11 cellular contexts compared by ENCODE assay signal in genomic region chr1:217088521-217089221, GRCh38.
DNase-seq lines count a peak whose midpoint lies in the region; ATAC-seq and TF ChIP-seq lines count a peak whose summit lies in the region.
"Had no signal": no experiment of that assay in that cellular context is flagged by ENCODE, and none has a peak within 500 bp of the region (broad histone marks: within the 10 kb centered on the region; RNA-seq: fewer than 3 reads in every experiment).

No MANE protein-coding gene starts in this region.

- peak; percentile 67 for DNase-seq in IMR-90
- DNase-seq in cerebellar cortex (ENCODE audit: low spot score), result peak; percentile 24
- DNase-seq in iris pigment epithelial cell (ENCODE audit: low read depth), result peak; percentile 35
- DNase-seq in spleen, result no peak
- no peak for DNase-seq in hepatic stellate cell (ENCODE audit: low spot score)
- DNase-seq in activated naive CD4-positive, alpha-beta T cell treated with anti-CD3 and anti-CD28 coated beads, Interleukin-2, amount 10 ng/mL, durations not matched to agents 7 days and 5 days, result no peak

- H3K4me1 ChIP-seq in IMR-90 (ENCODE audit: control insufficient read depth, insufficient read depth, low read length) (peaks cover 4% of the 10 kb centered on the region; the same call in 1 of the 2 replicates), spleen (peaks cover 0 to 10% (median 0%) of the 10 kb centered on the region in 6 donors)

- no peaks in the 10 kb centered on the region for H4K20me1 ChIP-seq in IMR-90 (ENCODE audit: insufficient read depth, low read length)

- H3K4me1 Mint-ChIP-seq in activated naive CD4-positive, alpha-beta T cell treated with anti-CD3 and anti-CD28 coated beads, Interleukin-2, amount 10 ng/mL, durations not matched to agents 7 days and 5 days, result peaks cover 2% of the 10 kb centered on the region

- no peak overlapping the region for H3K4me3 Mint-ChIP-seq in activated naive CD4-positive, alpha-beta T cell treated with anti-CD3 and anti-CD28 coated beads, Interleukin-2, amount 10 ng/mL, durations not matched to agents 7 days and 5 days
- H3K4me3 Mint-ChIP-seq: T-helper 2 cell treated with Interferon-gamma antibody and Interleukin-4, amounts not matched to agents 5 μg/mL and 100 μg/mL, for 36 hours had no signal

- peaks cover 26% of the 10 kb centered on the region for H3K27me3 Mint-ChIP-seq in activated naive CD4-positive, alpha-beta T cell treated with anti-CD3 and anti-CD28 coated beads, Interleukin-2, amount 10 ng/mL, durations not matched to agents 7 days and 5 days

- no peak for TF ChIP-seq CTCF in IMR-90 (conservative IDR thresholded peaks at IDR 0.05; ENCODE audit: low read depth, low read length)
- no peak for TF ChIP-seq CTCF in spleen (IDR thresholded peaks at IDR 0.05 in 8 of 11, conservative IDR thresholded peaks at IDR 0.05 in 3 of 11)

- peak overlapping the region; percentile 38; the same call in 1 of the 2 replicates for H3K56ac ChIP-seq in IMR-90 (ENCODE audit: extremely low read depth, insufficient read depth, low read length)

- peak overlapping the region; percentile 68 for H2BK120ac ChIP-seq in IMR-90 (ENCODE audit: low read depth, low read length)

- ATAC-seq in IMR-90 (ENCODE audit: low read depth) (peak; percentile 76), HG02981 (IDR thresholded peaks at IDR 0.05; ENCODE audit: unreplicated experiment) (no peak), GM19452 (IDR thresholded peaks at IDR 0.05; ENCODE audit: unreplicated experiment) (no peak)

- intact Hi-C loops in IMR-90 (cut with micrococcal nuclease) (loop anchor here (5.0 kb wide), 1 partner anchor 336 kb away; no protein-coding TSS in a partner anchor), spleen (cut with DNase I; ENCODE audit: low total_unique reads) (no loop called here)

- H3K9ac ChIP-seq in IMR-90 (ENCODE audit: low read depth, low read length), result no peak overlapping the region; the same call in 1 of the 2 replicates

- H2AK9ac ChIP-seq in IMR-90 (replicated peaks; ENCODE audit: low read depth, low read length, poor library complexity), result no peak overlapping the region

- BruUV-seq in IMR-90 (replicated peaks; lab: Mats Ljungman, UMichigan), result no TSS peak

- H3K14ac ChIP-seq in IMR-90 (replicated peaks; ENCODE audit: low read depth, low read length), result peak overlapping the region; percentile 33; the same call in 1 of the 2 replicates

- POLR2A ChIA-PET in IMR-90 (lab: Charles Lee; ENCODE audit: unreplicated experiment), result no interaction called here

- H4K5ac ChIP-seq in IMR-90 (ENCODE audit: low read depth, low read length), result peak overlapping the region; percentile 41

- H3K9me3 Mint-ChIP-seq in activated naive CD4-positive, alpha-beta T cell treated with anti-CD3 and anti-CD28 coated beads, Interleukin-2, amount 10 ng/mL, durations not matched to agents 7 days and 5 days, result no peaks in the 10 kb centered on the region
- H3K9me3 Mint-ChIP-seq: activated T-helper 2 cell treated with anti-CD3 and anti-CD28 coated beads, Interferon-gamma antibody, Interleukin-2, Interleukin-4, amounts not matched to agents 10 μg/mL and 5 μg/mL and 100 μg/mL, durations not matched to agents 14 hours and 24 hours and 36 hours; T-helper 2 cell treated with Interferon-gamma antibody and Interleukin-4, amounts not matched to agents 5 μg/mL and 100 μg/mL, for 36 hours had no signal

- H3K23ac ChIP-seq in IMR-90 (ENCODE audit: low read depth, low read length), result peak overlapping the region; percentile 67; the same call in 1 of the 2 replicates

- peak overlapping the region; percentile 49; the same call in 1 of the 3 replicates for H2BK15ac ChIP-seq in IMR-90 (ENCODE audit: low read depth, low read length)

- H3K4ac ChIP-seq in IMR-90 (ENCODE audit: low read depth, low read length), result peak overlapping the region; percentile 37; the same call in 1 of the 2 replicates

- no peak overlapping the region for H3K27ac Mint-ChIP-seq in activated naive CD4-positive, alpha-beta T cell treated with anti-CD3 and anti-CD28 coated beads, Interleukin-2, amount 10 ng/mL, durations not matched to agents 7 days and 5 days
- H3K27ac Mint-ChIP-seq: activated T-helper 2 cell treated with anti-CD3 and anti-CD28 coated beads, Interferon-gamma antibody, Interleukin-2, Interleukin-4, amounts not matched to agents 10 μg/mL and 5 μg/mL and 100 μg/mL, durations not matched to agents 14 hours and 24 hours and 36 hours; T-helper 2 cell treated with Interferon-gamma antibody and Interleukin-4, amounts not matched to agents 5 μg/mL and 100 μg/mL, for 36 hours had no signal

- no peak for TF ChIP-seq POLR2A in IMR-90 (IDR thresholded peaks at IDR 0.05; ENCODE audit: low read depth, low read length)
- TF ChIP-seq POLR2A in spleen (IDR thresholded peaks at IDR 0.05), result no peak

- dilution Hi-C loops in IMR-90 (cut with HindIII; ENCODE audit: low sequenced_read_pairs, unreplicated experiment), result no loop called here

- H2AK5ac ChIP-seq in IMR-90 (ENCODE audit: low read depth, low read length), result peak overlapping the region; percentile 75; the same call in 1 of the 2 replicates

- TF ChIP-seq RAD21 in IMR-90 (IDR thresholded peaks at IDR 0.05; ENCODE audit: low read length), result no peak

- no peaks in the 10 kb centered on the region for H3K9me1 ChIP-seq in IMR-90 (ENCODE audit: insufficient read depth, low read length)

- no peaks in the 10 kb centered on the region for H3K9me3 ChIP-seq in IMR-90 (ENCODE audit: control insufficient read depth, insufficient read depth, low read length)
- no peaks in the 10 kb centered on the region for H3K9me3 ChIP-seq in spleen

- H3K4me3 ChIP-seq in IMR-90 (ENCODE audit: insufficient read depth, low read depth, low read length) (peak overlapping the region; percentile 12), spleen (peak overlapping the region in 5 of 8 donors; percentile 27 to 67 (median 39))

- peak overlapping the region; percentile 47 for H3K18ac ChIP-seq in IMR-90 (ENCODE audit: low read depth, low read length)

- H4K8ac ChIP-seq in IMR-90 (ENCODE audit: low read depth in 2 of 2, low read length in 2 of 2), result peak overlapping the region; percentile 55 to 58; a peak in 2 of 4 replicates

- H3K36me3 ChIP-seq in IMR-90 (ENCODE audit: control insufficient read depth, insufficient read depth, low read length), result no peaks in the 10 kb centered on the region
- no peaks in the 10 kb centered on the region for H3K36me3 ChIP-seq in spleen

- no CpG with 5 or more reads among the region's 12 CpGs for WGBS in IMR-90 (ENCODE audit: extremely low coverage in 2 of 2, insufficient read length in 1 of 2), 2 experiments
- WGBS in spleen, 5 donors, result 44 to 58% (median 53%) methylated on average over 12 of the region's 12 CpGs

- H2BK5ac ChIP-seq in IMR-90 (ENCODE audit: low read depth, low read length, poor library complexity, severe bottlenecking), result peak overlapping the region; percentile 23

- H2BK20ac ChIP-seq in IMR-90 (ENCODE audit: low read depth, low read length), result 0 out of 2 replicates have a peak overlapping the region, but pooled peaks have one; percentile 20

- H4K91ac ChIP-seq in IMR-90 (ENCODE audit: insufficient read depth, low read depth, low read length), result peak overlapping the region; percentile 11; the same call in 1 of the 2 replicates

- no peaks in the 10 kb centered on the region for H3K79me1 ChIP-seq in IMR-90 (ENCODE audit: low read depth in 1 of 2, low read length in 2 of 2)

- CTCF ChIA-PET in IMR-90 (lab: Yijun Ruan, JAX), result no interaction called here
- CTCF ChIA-PET in activated naive CD4-positive, alpha-beta T cell treated with anti-CD3 and anti-CD28 coated beads, Interleukin-2, amount 10 ng/mL, durations not matched to agents 7 days and 5 days (lab: Charles Lee), result no interaction called here

- in situ Hi-C loops in IMR-90 (cut with MboI; ENCODE audit: low sequenced_read_pairs), result no loop called here

- H3K4me2 ChIP-seq in IMR-90 (ENCODE audit: low read depth, low read length), result peak overlapping the region; percentile 81

- no peaks in the 10 kb centered on the region for H3K36me3 Mint-ChIP-seq in activated naive CD4-positive, alpha-beta T cell treated with anti-CD3 and anti-CD28 coated beads, Interleukin-2, amount 10 ng/mL, durations not matched to agents 7 days and 5 days

- peak overlapping the region; percentile 80 for H2AFZ ChIP-seq in IMR-90 (replicated peaks; ENCODE audit: low read length, poor library complexity)

- H3K27me3 ChIP-seq in IMR-90 (ENCODE audit: control insufficient read depth, insufficient read depth, low read length), result no peaks in the 10 kb centered on the region
- H3K27me3 ChIP-seq in spleen (replicated peaks in 1 of 7), result peaks cover 0 to 32% (median 6%) of the 10 kb centered on the region in 7 donors

- H3K27ac ChIP-seq in IMR-90 (ENCODE audit: insufficient read depth, low read length), result peak overlapping the region; percentile 59; the same call in 1 of the 2 replicates
- peak overlapping the region in 1 of 8 donors; percentile 2 for H3K27ac ChIP-seq in spleen
- H3K27ac ChIP-seq: epithelial cell of prostate had no signal

TF ChIP-seq in IMR-90, 13 proteins besides CTCF, POLR2A, EP300 and RAD21:
- TF ChIP-seq CHD1 (IDR thresholded peaks at IDR 0.05; ENCODE audit: low read depth, low read length), result no peak
- TF ChIP-seq BHLHE40 (IDR thresholded peaks at IDR 0.05; ENCODE audit: low read depth, low read length), result peak; percentile 83
- peak; percentile 65 for TF ChIP-seq CEBPB (IDR thresholded peaks at IDR 0.05; ENCODE audit: low read depth, low read length)
- no peak for TF ChIP-seq FOS (IDR thresholded peaks at IDR 0.05; ENCODE audit: low read depth, low read length)

Comparison
In these comparisons a context has a peak if more than half of its experiments do, and no peak if none do; other contexts are left out.
1. DNase-seq: peak in IMR-90 (single experiment), cerebellar cortex (single experiment) and iris pigment epithelial cell (single experiment); none in spleen (single experiment), hepatic stellate cell (single experiment) and activated naive CD4-positive, alpha-beta T cell treated with anti-CD3 and anti-CD28 coated beads, Interleukin-2, amount 10 ng/mL, durations not matched to agents 7 days and 5 days (single experiment).